In the genomic region with DNA sequence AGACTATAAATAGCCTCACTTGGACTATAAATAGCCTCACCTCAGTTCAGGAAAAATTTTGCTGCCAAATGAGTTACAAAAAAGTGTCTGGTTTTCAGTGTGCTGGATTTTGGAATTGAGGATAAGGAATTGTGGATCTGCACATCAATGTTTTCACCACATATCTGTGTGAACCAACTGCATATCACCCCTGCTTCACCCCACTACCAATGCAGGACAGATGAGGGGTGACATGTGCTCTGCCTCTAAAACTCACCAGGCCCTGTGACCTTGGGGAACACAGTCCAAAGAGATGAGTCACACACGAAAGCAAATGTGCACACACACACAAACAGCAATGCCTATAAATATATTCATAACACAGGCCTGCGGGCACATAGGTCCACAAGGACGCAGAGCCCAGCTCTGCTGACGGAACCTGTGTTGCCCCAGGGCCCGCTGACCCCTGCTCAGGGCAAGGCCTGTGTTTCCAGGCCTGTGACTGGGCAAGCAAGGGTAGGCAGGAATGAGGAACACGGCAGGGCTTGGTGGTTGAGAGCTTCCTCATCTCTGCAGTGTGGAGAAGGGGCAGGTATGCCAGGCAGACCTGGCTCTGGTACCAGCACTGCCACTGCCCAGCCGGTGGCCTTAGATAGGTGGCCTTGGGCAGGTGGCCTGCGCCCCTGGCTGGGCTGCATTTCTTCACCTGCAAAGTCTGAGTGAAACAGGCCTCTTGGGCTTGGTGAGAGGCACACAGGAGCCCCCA, we compare ENCODE assay signal across 1 cellular context.
TF ChIP-seq lines count a peak whose summit lies in the region.

No MANE protein-coding gene starts in this region.

TF ChIP-seq in HepG2, 621 proteins besides CTCF, POLR2A, EP300 and RAD21 (continued from another document and continues in another):
- TF ChIP-seq ZBTB2 (CRISPR knock-in tag; IDR thresholded peaks at IDR 0.05; ENCODE audit: low read depth) (no peak), FOXC1 (CRISPR knock-in tag; IDR thresholded peaks at IDR 0.05; ENCODE audit: borderline replicate concordance) (no peak), PBX3 (CRISPR knock-in tag; IDR thresholded peaks at IDR 0.05; ENCODE audit: borderline replicate concordance) (no peak), CERS6 (CRISPR knock-in tag; IDR thresholded peaks at IDR 0.05) (no peak), ZNF569 (CRISPR knock-in tag; IDR thresholded peaks at IDR 0.05; ENCODE audit: borderline replicate concordance) (no peak), ZMYM4 (CRISPR knock-in tag; IDR thresholded peaks at IDR 0.05) (no peak; the same call in 1 of the 2 replicates), POLR2AphosphoS5 (IDR thresholded peaks at IDR 0.05; ENCODE audit: low read depth, low read length) (no peak), ZNF232 (CRISPR knock-in tag; IDR thresholded peaks at IDR 0.05; ENCODE audit: borderline replicate concordance) (0 out of 2 replicates have a peak, but pooled peaks have one; percentile 53), SMYD3 (CRISPR knock-in tag; IDR thresholded peaks at IDR 0.05) (no peak), KLF15 (CRISPR knock-in tag; IDR thresholded peaks at IDR 0.05; ENCODE audit: borderline replicate concordance) (no peak), KLF11 (CRISPR knock-in tag; IDR thresholded peaks at IDR 0.05) (0 out of 2 replicates have a peak, but pooled peaks have one; percentile 66), FLYWCH1 (CRISPR knock-in tag; IDR thresholded peaks at IDR 0.05) (no peak), CENPT (CRISPR knock-in tag; IDR thresholded peaks at IDR 0.05; ENCODE audit: low read depth) (no peak), ZNF136 (CRISPR knock-in tag; IDR thresholded peaks at IDR 0.05; ENCODE audit: low read depth) (no peak), NFYB (CRISPR knock-in tag; IDR thresholded peaks at IDR 0.05) (no peak), STAG1 (CRISPR knock-in tag; IDR thresholded peaks at IDR 0.05) (peak; percentile 27), PLSCR1 (CRISPR knock-in tag; IDR thresholded peaks at IDR 0.05; ENCODE audit: borderline replicate concordance) (no peak), MED13 (CRISPR knock-in tag; IDR thresholded peaks at IDR 0.05) (no peak), FOXJ3 (CRISPR knock-in tag; IDR thresholded peaks at IDR 0.05; ENCODE audit: borderline replicate concordance) (peak; percentile 56; the same call in 1 of the 2 replicates), MAF1 (CRISPR knock-in tag; IDR thresholded peaks at IDR 0.05; ENCODE audit: borderline replicate concordance) (no peak), ZMYM3 (CRISPR knock-in tag; IDR thresholded peaks at IDR 0.05) (peak; percentile 74; the same call in 1 of the 2 replicates), HNRNPK (IDR thresholded peaks at IDR 0.05; ENCODE audit: low read depth, low read length, poor library complexity, severe bottlenecking) (no peak), ZNF878 (CRISPR knock-in tag; IDR thresholded peaks at IDR 0.05) (no peak), GATA4 (IDR thresholded peaks at IDR 0.05; ENCODE audit: borderline replicate concordance, low read depth) (no peak), ZNF75D (CRISPR knock-in tag; IDR thresholded peaks at IDR 0.05; ENCODE audit: borderline replicate concordance) (no peak), CHD2 (IDR thresholded peaks at IDR 0.05; ENCODE audit: low read depth, low read length) (peak; percentile 36; the same call in 1 of the 2 replicates), ZBTB7A (CRISPR knock-in tag; IDR thresholded peaks at IDR 0.05) (no peak), JUN (CRISPR knock-in tag; IDR thresholded peaks at IDR 0.05) (peak; percentile 88), ZNF652 (CRISPR knock-in tag; IDR thresholded peaks at IDR 0.05; ENCODE audit: borderline replicate concordance, low read depth) (no peak), HMGXB4 (CRISPR knock-in tag; IDR thresholded peaks at IDR 0.05; ENCODE audit: borderline replicate concordance in 1 of 2, low read depth in 1 of 2) (peak in 1 of 2 experiments; percentile 43; a peak in 1 of 4 replicates), ZFP36 (IDR thresholded peaks at IDR 0.05; ENCODE audit: borderline replicate concordance, low read depth, low read length, partially characterized antibody) (no peak), ZBTB8A (CRISPR knock-in tag; IDR thresholded peaks at IDR 0.05; ENCODE audit: borderline replicate concordance, low read depth) (no peak), POGZ (CRISPR knock-in tag; IDR thresholded peaks at IDR 0.05) (no peak), KAT8 (CRISPR knock-in tag; IDR thresholded peaks at IDR 0.05) (peak; percentile 61)
- TF ChIP-seq, protein P1, sequence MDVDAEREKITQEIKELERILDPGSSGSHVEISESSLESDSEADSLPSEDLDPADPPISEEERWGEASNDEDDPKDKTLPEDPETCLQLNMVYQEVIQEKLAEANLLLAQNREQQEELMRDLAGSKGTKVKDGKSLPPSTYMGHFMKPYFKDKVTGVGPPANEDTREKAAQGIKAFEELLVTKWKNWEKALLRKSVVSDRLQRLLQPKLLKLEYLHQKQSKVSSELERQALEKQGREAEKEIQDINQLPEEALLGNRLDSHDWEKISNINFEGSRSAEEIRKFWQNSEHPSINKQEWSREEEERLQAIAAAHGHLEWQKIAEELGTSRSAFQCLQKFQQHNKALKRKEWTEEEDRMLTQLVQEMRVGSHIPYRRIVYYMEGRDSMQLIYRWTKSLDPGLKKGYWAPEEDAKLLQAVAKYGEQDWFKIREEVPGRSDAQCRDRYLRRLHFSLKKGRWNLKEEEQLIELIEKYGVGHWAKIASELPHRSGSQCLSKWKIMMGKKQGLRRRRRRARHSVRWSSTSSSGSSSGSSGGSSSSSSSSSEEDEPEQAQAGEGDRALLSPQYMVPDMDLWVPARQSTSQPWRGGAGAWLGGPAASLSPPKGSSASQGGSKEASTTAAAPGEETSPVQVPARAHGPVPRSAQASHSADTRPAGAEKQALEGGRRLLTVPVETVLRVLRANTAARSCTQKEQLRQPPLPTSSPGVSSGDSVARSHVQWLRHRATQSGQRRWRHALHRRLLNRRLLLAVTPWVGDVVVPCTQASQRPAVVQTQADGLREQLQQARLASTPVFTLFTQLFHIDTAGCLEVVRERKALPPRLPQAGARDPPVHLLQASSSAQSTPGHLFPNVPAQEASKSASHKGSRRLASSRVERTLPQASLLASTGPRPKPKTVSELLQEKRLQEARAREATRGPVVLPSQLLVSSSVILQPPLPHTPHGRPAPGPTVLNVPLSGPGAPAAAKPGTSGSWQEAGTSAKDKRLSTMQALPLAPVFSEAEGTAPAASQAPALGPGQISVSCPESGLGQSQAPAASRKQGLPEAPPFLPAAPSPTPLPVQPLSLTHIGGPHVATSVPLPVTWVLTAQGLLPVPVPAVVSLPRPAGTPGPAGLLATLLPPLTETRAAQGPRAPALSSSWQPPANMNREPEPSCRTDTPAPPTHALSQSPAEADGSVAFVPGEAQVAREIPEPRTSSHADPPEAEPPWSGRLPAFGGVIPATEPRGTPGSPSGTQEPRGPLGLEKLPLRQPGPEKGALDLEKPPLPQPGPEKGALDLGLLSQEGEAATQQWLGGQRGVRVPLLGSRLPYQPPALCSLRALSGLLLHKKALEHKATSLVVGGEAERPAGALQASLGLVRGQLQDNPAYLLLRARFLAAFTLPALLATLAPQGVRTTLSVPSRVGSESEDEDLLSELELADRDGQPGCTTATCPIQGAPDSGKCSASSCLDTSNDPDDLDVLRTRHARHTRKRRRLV (CRISPR knock-in tag; IDR thresholded peaks at IDR 0.05), result no peak
- TF ChIP-seq, protein P2, sequence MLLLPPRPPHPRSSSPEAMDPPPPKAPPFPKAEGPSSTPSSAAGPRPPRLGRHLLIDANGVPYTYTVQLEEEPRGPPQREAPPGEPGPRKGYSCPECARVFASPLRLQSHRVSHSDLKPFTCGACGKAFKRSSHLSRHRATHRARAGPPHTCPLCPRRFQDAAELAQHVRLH (CRISPR knock-in tag; IDR thresholded peaks at IDR 0.05; ENCODE audit: borderline replicate concordance, low read depth), result peak; percentile 64; the same call in 1 of the 2 replicates
- TF ChIP-seq, protein P3, sequence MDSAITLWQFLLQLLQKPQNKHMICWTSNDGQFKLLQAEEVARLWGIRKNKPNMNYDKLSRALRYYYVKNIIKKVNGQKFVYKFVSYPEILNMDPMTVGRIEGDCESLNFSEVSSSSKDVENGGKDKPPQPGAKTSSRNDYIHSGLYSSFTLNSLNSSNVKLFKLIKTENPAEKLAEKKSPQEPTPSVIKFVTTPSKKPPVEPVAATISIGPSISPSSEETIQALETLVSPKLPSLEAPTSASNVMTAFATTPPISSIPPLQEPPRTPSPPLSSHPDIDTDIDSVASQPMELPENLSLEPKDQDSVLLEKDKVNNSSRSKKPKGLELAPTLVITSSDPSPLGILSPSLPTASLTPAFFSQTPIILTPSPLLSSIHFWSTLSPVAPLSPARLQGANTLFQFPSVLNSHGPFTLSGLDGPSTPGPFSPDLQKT (CRISPR knock-in tag; IDR thresholded peaks at IDR 0.05; ENCODE audit: borderline replicate concordance), result no peak
- TF ChIP-seq, protein P4, sequence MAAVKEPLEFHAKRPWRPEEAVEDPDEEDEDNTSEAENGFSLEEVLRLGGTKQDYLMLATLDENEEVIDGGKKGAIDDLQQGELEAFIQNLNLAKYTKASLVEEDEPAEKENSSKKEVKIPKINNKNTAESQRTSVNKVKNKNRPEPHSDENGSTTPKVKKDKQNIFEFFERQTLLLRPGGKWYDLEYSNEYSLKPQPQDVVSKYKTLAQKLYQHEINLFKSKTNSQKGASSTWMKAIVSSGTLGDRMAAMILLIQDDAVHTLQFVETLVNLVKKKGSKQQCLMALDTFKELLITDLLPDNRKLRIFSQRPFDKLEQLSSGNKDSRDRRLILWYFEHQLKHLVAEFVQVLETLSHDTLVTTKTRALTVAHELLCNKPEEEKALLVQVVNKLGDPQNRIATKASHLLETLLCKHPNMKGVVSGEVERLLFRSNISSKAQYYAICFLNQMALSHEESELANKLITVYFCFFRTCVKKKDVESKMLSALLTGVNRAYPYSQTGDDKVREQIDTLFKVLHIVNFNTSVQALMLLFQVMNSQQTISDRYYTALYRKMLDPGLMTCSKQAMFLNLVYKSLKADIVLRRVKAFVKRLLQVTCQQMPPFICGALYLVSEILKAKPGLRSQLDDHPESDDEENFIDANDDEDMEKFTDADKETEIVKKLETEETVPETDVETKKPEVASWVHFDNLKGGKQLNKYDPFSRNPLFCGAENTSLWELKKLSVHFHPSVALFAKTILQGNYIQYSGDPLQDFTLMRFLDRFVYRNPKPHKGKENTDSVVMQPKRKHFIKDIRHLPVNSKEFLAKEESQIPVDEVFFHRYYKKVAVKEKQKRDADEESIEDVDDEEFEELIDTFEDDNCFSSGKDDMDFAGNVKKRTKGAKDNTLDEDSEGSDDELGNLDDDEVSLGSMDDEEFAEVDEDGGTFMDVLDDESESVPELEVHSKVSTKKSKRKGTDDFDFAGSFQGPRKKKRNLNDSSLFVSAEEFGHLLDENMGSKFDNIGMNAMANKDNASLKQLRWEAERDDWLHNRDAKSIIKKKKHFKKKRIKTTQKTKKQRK (IDR thresholded peaks at IDR 0.05; ENCODE audit: low read length), result no peak
- TF ChIP-seq, protein P5, sequence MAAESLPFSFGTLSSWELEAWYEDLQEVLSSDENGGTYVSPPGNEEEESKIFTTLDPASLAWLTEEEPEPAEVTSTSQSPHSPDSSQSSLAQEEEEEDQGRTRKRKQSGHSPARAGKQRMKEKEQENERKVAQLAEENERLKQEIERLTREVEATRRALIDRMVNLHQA (CRISPR knock-in tag; IDR thresholded peaks at IDR 0.05), result no peak
